8 cellular contexts compared by ENCODE assay signal in the genomic region with DNA sequence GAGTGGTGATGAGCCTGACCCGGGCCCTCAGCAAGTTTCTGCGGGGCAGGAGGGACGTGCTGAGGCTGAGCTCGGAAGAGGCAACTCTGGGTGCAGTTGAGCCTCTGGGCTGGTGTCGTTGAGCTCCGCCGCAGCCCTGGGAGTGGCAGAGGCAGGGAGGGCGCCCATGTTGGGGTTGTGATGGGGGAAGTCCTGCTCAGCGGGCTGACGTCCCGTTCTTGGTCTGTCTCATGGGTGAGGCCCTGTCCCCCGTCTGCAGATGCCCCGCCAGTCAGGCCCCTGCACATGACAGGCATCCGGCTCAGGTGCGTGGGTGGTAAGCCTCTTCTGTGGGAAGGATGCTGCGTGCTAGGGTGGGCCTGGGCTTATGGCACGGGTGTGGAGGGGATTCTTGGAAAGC.
DNase-seq lines count a peak whose midpoint lies in the region; ATAC-seq lines count a peak whose summit lies in the region.

No MANE protein-coding gene starts in this region.

- H3K9me3 ChIP-seq in T-helper 17 cell (ENCODE audit: control insufficient read depth, low read length, poor library complexity, severe bottlenecking) = no peaks in the 10 kb centered on the region

- H3K4me3 Mint-ChIP-seq in T-helper 17 cell = peak overlapping the region; percentile 85

- no peaks in the 10 kb centered on the region for H3K36me3 Mint-ChIP-seq in T-helper 17 cell (ENCODE audit: low read depth)

- intact Hi-C loops in head of caudate nucleus (cut with DNase I) = no loop called here

- peaks cover 25% of the 10 kb centered on the region for H3K4me1 Mint-ChIP-seq in T-helper 17 cell

- H3K27ac Mint-ChIP-seq in T-helper 17 cell = peak overlapping the region; percentile 98

- H3K27me3 Mint-ChIP-seq in T-helper 17 cell = no peaks in the 10 kb centered on the region

- ATAC-seq in GM21447 (IDR thresholded peaks at IDR 0.05; ENCODE audit: unreplicated experiment) = peak; percentile 35
- peak; percentile 64 for ATAC-seq in T-helper 17 cell
- ATAC-seq in HG02623 (IDR thresholded peaks at IDR 0.05; ENCODE audit: unreplicated experiment) = no peak

- DNase-seq in T-helper 17 cell (peak; percentile 57 to 70 (median 67)), NCI-H146 treated with DMSO at 0.1 percent for 48 hours (lab: John Stamatoyannopoulos, UW; ENCODE audit: unreplicated experiment) (no peak), NCI-H226 (no peak), head of caudate nucleus (no peak)
- DNase-seq in central memory CD4-positive, alpha-beta T cell = peak; percentile 78
- DNase-seq in stimulated activated naive CD4-positive, alpha-beta T cell treated with Interleukin-2 at 50 U/mL for 16 hours (lab: John Stamatoyannopoulos, UW) = peak; percentile 85

Comparison
In these comparisons a context has a peak if more than half of its experiments do, and no peak if none do; other contexts are left out.
1. DNase-seq: peak in T-helper 17 cell (3 of 3), central memory CD4-positive, alpha-beta T cell (single experiment) and stimulated activated naive CD4-positive, alpha-beta T cell treated with Interleukin-2 at 50 U/mL for 16 hours (single experiment); none in NCI-H146 treated with DMSO at 0.1 percent for 48 hours (single experiment), NCI-H226 (single experiment) and head of caudate nucleus (0 of 42).